In the genomic region with DNA sequence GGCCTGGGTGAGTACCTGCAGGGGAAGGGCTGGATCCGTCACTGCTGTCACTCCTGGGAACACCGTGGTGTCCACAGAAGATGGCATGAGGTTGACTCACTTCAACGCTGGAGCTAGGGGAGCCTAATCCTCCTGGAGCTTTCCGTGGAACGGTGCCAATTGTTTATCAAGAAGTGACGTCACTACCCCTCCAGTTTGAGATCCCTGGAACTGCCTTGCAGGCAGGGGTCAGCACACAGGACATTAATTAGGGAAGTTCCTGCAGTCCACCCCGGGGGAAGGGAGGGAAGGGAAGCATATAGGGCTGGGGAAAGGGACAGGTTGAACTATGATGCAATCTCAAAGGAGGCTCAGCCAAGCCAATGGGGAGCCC, we compare ENCODE assay signal across 28 cellular contexts.
"Had no signal": no experiment of that assay in that cellular context is flagged by ENCODE, and none has a peak within 500 bp of the region (broad histone marks: within the 10 kb centered on the region; RNA-seq: fewer than 3 reads in every experiment).

No MANE protein-coding gene starts in this region.

- H3K27me3 ChIP-seq: ascending aorta, body of pancreas, Peyer's patch had no signal

- H3K4me3 ChIP-seq: ascending aorta, body of pancreas, Peyer's patch had no signal

- H3K27ac ChIP-seq: ascending aorta, body of pancreas, Peyer's patch had no signal

- H3K4me1 ChIP-seq: ascending aorta, body of pancreas, Peyer's patch had no signal

- H3K36me3 ChIP-seq: ascending aorta, Peyer's patch had no signal

- DNase-seq: activated B cell treated with CpG ODN at 0.5 μM for 24 hours; activated CD4-positive, alpha-beta memory T cell treated with anti-CD3 and anti-CD28 coated beads for 36 hours; activated CD4-positive, alpha-beta T cell treated with anti-CD3 and anti-CD28 coated beads for 1 hour; activated CD4-positive, alpha-beta T cell treated with anti-CD3 and anti-CD28 coated beads, Interleukin-2, amount 10 ng/mL, durations not matched to agents 7 days and 5 days; activated CD8-positive, alpha-beta memory T cell treated with anti-CD3 and anti-CD28 coated beads for 24 hours; activated effector memory CD4-positive, alpha-beta T cell treated with anti-CD3 and anti-CD28 coated beads, Interleukin-2, amount 50 U/mL, for 16 hours; activated naive CD4-positive, alpha-beta T cell treated with Interleukin-2 at 50 U/mL for 16 hours; activated naive CD8-positive, alpha-beta T cell treated with anti-CD3 and anti-CD28 coated beads, Interleukin-2, amount 50 U/mL, for 24 hours; activated T-cell treated with anti-CD3 and anti-CD28 coated beads, Interleukin-2, amount 50 U/mL, for 4 hours; amniotic stem cell; body of pancreas; central memory CD4-positive, alpha-beta T cell; Karpas-422; MM.1S; NCI-H1105; NCI-H1436; NCI-H1694 treated with DMSO at 0.1 percent for 48 hours; NCI-H2029 treated with DMSO at 0.1 percent for 48 hours; NCI-H2227 treated with DMSO at 0.1 percent for 48 hours; NCI-H446 treated with DMSO at 0.1 percent for 48 hours; NCI-H774; NK-92 treated with Interleukin-12 subunit alpha and Interleukin-12 subunit beta, amount 100 ng/mL, for 24 hours; Peyer's patch; SHP77 treated with DMSO at 0.1 percent for 48 hours; T-helper 17 cell; T-helper 9 cell had no signal

- H3K9me3 ChIP-seq: ascending aorta, body of pancreas, Peyer's patch had no signal

- ATAC-seq: activated naive CD4-positive, alpha-beta T cell treated with anti-CD3 and anti-CD28 coated beads, Interleukin-2, amount 50 U/mL, for 72 hours; activated naive CD8-positive, alpha-beta T cell treated with anti-CD3 and anti-CD28 coated beads, Interleukin-2, amount 50 U/mL, for 24 hours; body of pancreas; T-helper 17 cell had no signal
